31 cellular contexts compared by ENCODE assay signal in genomic region chr4:133920236-133920635, GRCh38.
"Had no signal": no experiment of that assay in that cellular context is flagged by ENCODE, and none has a peak within 500 bp of the region (broad histone marks: within the 10 kb centered on the region; RNA-seq: fewer than 3 reads in every experiment).

No MANE protein-coding gene starts in this region.

- H3K27me3 ChIP-seq: ascending aorta, cardiac muscle cell had no signal

- H3K27ac ChIP-seq: ascending aorta, cardiac muscle cell, VCaP had no signal

- FAIRE-seq: bronchial epithelial cell, TTC549 had no signal

- DNase-seq: activated B cell treated with CpG ODN at 0.5 μM for 24 hours; activated CD4-positive, alpha-beta memory T cell treated with anti-CD3 and anti-CD28 coated beads, Interleukin-2, amount 10 ng/mL, durations not matched to agents 7 days and 5 days; activated CD4-positive, alpha-beta T cell treated with anti-CD3 and anti-CD28 coated beads for 1 hour; activated CD4-positive, alpha-beta T cell treated with anti-CD3 and anti-CD28 coated beads for 36 hours; activated CD4-positive, alpha-beta T cell treated with anti-CD3 and anti-CD28 coated beads for 48 hours; activated CD4-positive, alpha-beta T cell treated with anti-CD3 and anti-CD28 coated beads, Interleukin-2, amount 10 ng/mL, durations not matched to agents 7 days and 5 days; activated CD4-positive, alpha-beta T cell treated with anti-CD3 and anti-CD28 coated beads, Interleukin-2, amount 50 U/mL, for 48 hours; activated CD8-positive, alpha-beta memory T cell treated with anti-CD3 and anti-CD28 coated beads for 24 hours; activated CD8-positive, alpha-beta memory T cell treated with anti-CD3 and anti-CD28 coated beads, Interleukin-2, amount 10 ng/mL, durations not matched to agents 7 days and 5 days; activated CD8-positive, alpha-beta memory T cell treated with anti-CD3 and anti-CD28 coated beads, Interleukin-2, amount 50 U/mL, for 48 hours; activated CD8-positive, alpha-beta T cell treated with anti-CD3 and anti-CD28 coated beads, Interleukin-2, amount 10 ng/mL, durations not matched to agents 7 days and 5 days; activated effector memory CD4-positive, alpha-beta T cell treated with Interleukin-2 at 50 U/mL for 16 hours; activated gamma-delta T cell; activated naive CD4-positive, alpha-beta T cell treated with anti-CD3 and anti-CD28 coated beads, Interleukin-2, amount 10 ng/mL, durations not matched to agents 7 days and 5 days; activated naive CD4-positive, alpha-beta T cell treated with Interleukin-2 at 50 U/mL for 16 hours; activated naive CD8-positive, alpha-beta T cell treated with anti-CD3 and anti-CD28 coated beads, Interleukin-2, amount 10 ng/mL, durations not matched to agents 7 days and 5 days; activated naive CD8-positive, alpha-beta T cell treated with anti-CD3 and anti-CD28 coated beads, Interleukin-2, amount 50 U/mL, for 24 hours; activated T-cell treated with anti-CD3 and anti-CD28 coated beads, Interleukin-2, amount 50 U/mL, for 24 hours; activated T-cell treated with anti-CD3 and anti-CD28 coated beads, Interleukin-2, amount 50 U/mL, for 48 hours; amygdala; anterior cingulate cortex; caudate nucleus; cerebellar nuclear complex; T-helper 1 cell; T-helper 2 cell; T-helper 9 cell had no signal

- H3K4me3 ChIP-seq: ascending aorta, cardiac muscle cell had no signal

- H3K9me3 ChIP-seq: ascending aorta had no signal

- H3K36me3 ChIP-seq: ascending aorta, cardiac muscle cell had no signal

- ATAC-seq: activated CD4-positive, alpha-beta T cell treated with anti-CD3 and anti-CD28 coated beads for 36 hours; activated CD8-positive, alpha-beta memory T cell treated with anti-CD3 and anti-CD28 coated beads, Interleukin-2, amount 10 ng/mL, durations not matched to agents 7 days and 5 days; activated CD8-positive, alpha-beta T cell treated with anti-CD3 and anti-CD28 coated beads, Interleukin-2, amount 10 ng/mL, durations not matched to agents 7 days and 5 days; activated naive CD8-positive, alpha-beta T cell treated with anti-CD3 and anti-CD28 coated beads, Interleukin-2, amount 50 U/mL, for 24 hours had no signal

- H3K4me1 ChIP-seq: ascending aorta had no signal
